1 cellular context compared by ENCODE assay signal in genomic region chr19:45716314-45717130, GRCh38.
A peak's percentile ranks its signal among the peaks of the same experiment; 100 is the strongest.
TF ChIP-seq lines count a peak whose summit lies in the region.

No MANE protein-coding gene starts in this region.

TF ChIP-seq in IMR-90, 13 proteins besides CTCF, POLR2A, EP300 and RAD21:
- TF ChIP-seq RCOR1 (IDR thresholded peaks at IDR 0.05; ENCODE audit: insufficient replicate concordance, low read length) (no peak), NFE2L2 (IDR thresholded peaks at IDR 0.05; ENCODE audit: low read depth, low read length) (no peak), MXI1 (IDR thresholded peaks at IDR 0.05; ENCODE audit: borderline replicate concordance, low read depth, low read length) (peak; percentile 81; the same call in 1 of the 2 replicates), CHD1 (IDR thresholded peaks at IDR 0.05; ENCODE audit: low read depth, low read length) (no peak)
